ENCODE assay signal across 22 cellular contexts in the genomic region with DNA sequence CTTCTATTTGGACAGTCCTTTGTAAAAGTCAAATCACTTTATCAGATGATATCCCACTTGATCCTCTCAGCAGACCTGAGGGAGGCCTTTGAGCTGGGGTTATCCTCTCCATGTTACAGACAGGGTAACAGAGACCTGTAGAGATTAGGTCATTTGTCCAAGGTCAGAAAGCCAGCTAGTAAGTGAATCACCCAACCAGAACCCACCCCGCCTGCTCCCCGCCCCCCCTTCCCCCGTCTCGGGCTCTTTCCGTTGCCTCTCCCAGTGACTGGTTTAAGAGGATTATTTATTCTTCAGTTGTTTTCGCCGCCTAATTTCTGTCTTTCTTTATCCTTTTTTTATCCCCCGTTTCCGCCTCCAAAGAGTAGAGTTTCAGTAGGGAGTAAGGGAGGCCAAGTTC.
A peak's percentile ranks its signal among the peaks of the same experiment; 100 is the strongest.
DNase-seq lines count a peak whose midpoint lies in the region; ATAC-seq, FAIRE-seq and TF ChIP-seq lines count a peak whose summit lies in the region.
"Had no signal": no experiment of that assay in that cellular context is flagged by ENCODE, and none has a peak within 500 bp of the region (broad histone marks: within the 10 kb centered on the region; RNA-seq: fewer than 3 reads in every experiment).

No MANE protein-coding gene starts in this region.

- no peaks in the 10 kb centered on the region for H3K27me3 ChIP-seq in thoracic aorta (replicated peaks; ENCODE audit: insufficient read depth)

- no peaks in the 10 kb centered on the region for H3K9me3 ChIP-seq in thoracic aorta

- peak overlapping the region; percentile 60 for H3K4me3 ChIP-seq in epithelial cell of proximal tubule (ENCODE audit: low read depth, low read length)
- H3K4me3 ChIP-seq in thoracic aorta: no peak overlapping the region
- H3K4me3 ChIP-seq: GM12878 had no signal

- TF ChIP-seq CTCF in epithelial cell of proximal tubule (conservative IDR thresholded peaks at IDR 0.05; ENCODE audit: low read depth, low read length) (no peak), thoracic aorta (IDR thresholded peaks at IDR 0.05) (no peak)

- H3K4me1 ChIP-seq in thoracic aorta (ENCODE audit: control insufficient read depth in 1 of 2, low read depth in 2 of 2): peaks cover 15 to 36% of the 10 kb centered on the region in 2 donors

- H3K36me3 ChIP-seq in thoracic aorta: no peaks in the 10 kb centered on the region

- FAIRE-seq in frontal cortex (lab: Jason Lieb, UNC): no peak
- FAIRE-seq: GM12878, GM19239, H1 had no signal

- ATAC-seq in thoracic aorta (ENCODE audit: insufficient number of reproducible peaks, low FRiP score, low read depth) (no peak), HG02678 (IDR thresholded peaks at IDR 0.05; ENCODE audit: unreplicated experiment) (no peak), HG02938 (IDR thresholded peaks at IDR 0.05; ENCODE audit: unreplicated experiment) (no peak)
- ATAC-seq: GM12878, PC-3 had no signal

- DNase-seq in NCI-H82 (lab: John Stamatoyannopoulos, UW) (peak; percentile 83), epithelial cell of proximal tubule (ENCODE audit: low read depth) (no peak), kidney tubule cell (ENCODE audit: low spot score) (peak; percentile 60), thoracic aorta (ENCODE audit: low spot score) (no peak), frontal cortex (ENCODE audit: low spot score in 2 of 2) (no peak)
- no peak for DNase-seq in activated CD4-positive, alpha-beta T cell treated with anti-CD3 and anti-CD28 coated beads for 4 hours
- DNase-seq: DMS153, EL, IMR-90, NCI-H1436, NCI-H1930, NCI-H226, NCI-H524, PC-3, SIG-M5 had no signal

- peak overlapping the region; percentile 16 to 46 for H3K27ac ChIP-seq in thoracic aorta
- H3K27ac ChIP-seq: HL-60, RWPE1 had no signal

Comparison
In these comparisons a context has a peak if more than half of its experiments do, and no peak if none do; other contexts are left out.
1. DNase-seq: peak in NCI-H82 (single experiment) and kidney tubule cell (single experiment); none in epithelial cell of proximal tubule (single experiment), thoracic aorta (single experiment), frontal cortex (0 of 2) and activated CD4-positive, alpha-beta T cell treated with anti-CD3 and anti-CD28 coated beads for 4 hours (0 of 2).